ENCODE assay signal across 8 cellular contexts in genomic region chr3:149273096-149273751, GRCh38. TPM values are rescaled to one million over a fixed set of nuclear protein-coding genes. Genes with fewer than 3 reads are reported as not detected.
DNase-seq lines count a peak whose midpoint lies in the region; ATAC-seq and TF ChIP-seq lines count a peak whose summit lies in the region.

No MANE protein-coding gene starts in this region.

- TF ChIP-seq POLR2A in adrenal gland (IDR thresholded peaks at IDR 0.05): no peak

- peak; percentile 69 to 100 (median 98) for TF ChIP-seq CTCF in adrenal gland (IDR thresholded peaks at IDR 0.05)

- H3K27ac ChIP-seq in adrenal gland: no peak overlapping the region

- intact Hi-C loops in activated CD4-positive, alpha-beta memory T cell treated with anti-CD3 and anti-CD28 coated beads for 36 hours (cut with micrococcal nuclease): loop anchor here (1.0 to 2.0 kb wide), 4 partner anchors 144 to 412 kb away; partner anchors contain the start of gene HPS3
- intact Hi-C loops in adrenal gland (cut with DNase I) (loop anchor here (5.0 to 10.0 kb wide), 4 partner anchors 151 to 318 kb away; no protein-coding TSS in a partner anchor), left ventricle myocardium superior (cut with micrococcal nuclease) (loop anchor here (2.0 to 5.0 kb wide), 2 partner anchors 152 to 321 kb away; no protein-coding TSS in a partner anchor)

- ATAC-seq in GM21423 (IDR thresholded peaks at IDR 0.05; ENCODE audit: unreplicated experiment) (peak; percentile 77), left ventricle myocardium superior (peak; percentile 90)

- H3K9me3 Mint-ChIP-seq in activated CD4-positive, alpha-beta memory T cell treated with anti-CD3 and anti-CD28 coated beads for 36 hours: no peaks in the 10 kb centered on the region
- H3K9me3 Mint-ChIP-seq in activated CD4-positive, alpha-beta memory T cell treated with anti-CD3 and anti-CD28 coated beads, Interleukin-2, amount 10 ng/mL, durations not matched to agents 7 days and 5 days: no peaks in the 10 kb centered on the region

- no peaks in the 10 kb centered on the region for H3K27me3 Mint-ChIP-seq in activated CD4-positive, alpha-beta memory T cell treated with anti-CD3 and anti-CD28 coated beads for 36 hours
- H3K27me3 Mint-ChIP-seq in activated CD4-positive, alpha-beta memory T cell treated with anti-CD3 and anti-CD28 coated beads, Interleukin-2, amount 10 ng/mL, durations not matched to agents 7 days and 5 days: peaks cover 8% of the 10 kb centered on the region

- no peaks in the 10 kb centered on the region for H3K4me1 ChIP-seq in adrenal gland (replicated peaks in 1 of 2)

- DNase-seq in activated CD4-positive, alpha-beta memory T cell treated with anti-CD3 and anti-CD28 coated beads for 36 hours: peak; percentile 26
- no peak for DNase-seq in activated CD4-positive, alpha-beta memory T cell treated with anti-CD3 and anti-CD28 coated beads, Interleukin-2, amount 10 ng/mL, durations not matched to agents 7 days and 5 days
- DNase-seq in HK-2 (ENCODE audit: unreplicated experiment): peak; percentile 46
- DNase-seq in NCI-H524 (lab: John Stamatoyannopoulos, UW): peak; percentile 74 to 86
- DNase-seq in adrenal gland: peak; percentile 36 to 81 (median 59)
- no peak for DNase-seq in left ventricle myocardium superior
- peak; percentile 86 for DNase-seq in renal cortical epithelial cell (ENCODE audit: low read depth)

- H3K4me1 Mint-ChIP-seq in activated CD4-positive, alpha-beta memory T cell treated with anti-CD3 and anti-CD28 coated beads for 36 hours (ENCODE audit: low read depth): peaks cover 9% of the 10 kb centered on the region
- H3K4me1 Mint-ChIP-seq in activated CD4-positive, alpha-beta memory T cell treated with anti-CD3 and anti-CD28 coated beads, Interleukin-2, amount 10 ng/mL, durations not matched to agents 7 days and 5 days: peaks cover 11% of the 10 kb centered on the region

- H3K27ac Mint-ChIP-seq in activated CD4-positive, alpha-beta memory T cell treated with anti-CD3 and anti-CD28 coated beads for 36 hours: no peak overlapping the region
- no peak overlapping the region for H3K27ac Mint-ChIP-seq in activated CD4-positive, alpha-beta memory T cell treated with anti-CD3 and anti-CD28 coated beads, Interleukin-2, amount 10 ng/mL, durations not matched to agents 7 days and 5 days

- H3K27me3 ChIP-seq in adrenal gland: no peaks in the 10 kb centered on the region

- no peak overlapping the region for H3K4me3 ChIP-seq in adrenal gland

- POLR2A ChIA-PET in activated CD4-positive, alpha-beta memory T cell treated with anti-CD3 and anti-CD28 coated beads for 36 hours (lab: Charles Lee): no interaction called here
- POLR2A ChIA-PET in activated CD4-positive, alpha-beta memory T cell treated with anti-CD3 and anti-CD28 coated beads, Interleukin-2, amount 10 ng/mL, durations not matched to agents 7 days and 5 days (lab: Charles Lee): no interaction called here

- H3K36me3 ChIP-seq in adrenal gland (replicated peaks in 1 of 2): no peaks in the 10 kb centered on the region

- H3K36me3 Mint-ChIP-seq in activated CD4-positive, alpha-beta memory T cell treated with anti-CD3 and anti-CD28 coated beads for 36 hours: no peaks in the 10 kb centered on the region
- no peaks in the 10 kb centered on the region for H3K36me3 Mint-ChIP-seq in activated CD4-positive, alpha-beta memory T cell treated with anti-CD3 and anti-CD28 coated beads, Interleukin-2, amount 10 ng/mL, durations not matched to agents 7 days and 5 days (ENCODE audit: low read depth)

- H3K4me3 Mint-ChIP-seq in activated CD4-positive, alpha-beta memory T cell treated with anti-CD3 and anti-CD28 coated beads for 36 hours: no peak overlapping the region
- no peak overlapping the region for H3K4me3 Mint-ChIP-seq in activated CD4-positive, alpha-beta memory T cell treated with anti-CD3 and anti-CD28 coated beads, Interleukin-2, amount 10 ng/mL, durations not matched to agents 7 days and 5 days

- CTCF ChIA-PET in activated CD4-positive, alpha-beta memory T cell treated with anti-CD3 and anti-CD28 coated beads for 36 hours (lab: Charles Lee): interaction anchor here (0.6 to 6.4 kb wide), 13 partner anchors 19 to 416 kb away, joined by 3 to 107 read pairs (median 4); partner anchors contain the start of gene HPS3
- CTCF ChIA-PET in activated CD4-positive, alpha-beta memory T cell treated with anti-CD3 and anti-CD28 coated beads, Interleukin-2, amount 10 ng/mL, durations not matched to agents 7 days and 5 days (lab: Charles Lee): interaction anchor here (0.6 to 6.4 kb wide), 11 partner anchors 8 to 322 kb away, joined by 3 to 96 read pairs (median 3); no protein-coding TSS in a partner anchor

- WGBS in adrenal gland, 4 donors: 28 to 35% (median 30%) methylated on average over 4 of the region's 4 CpGs

- no peaks in the 10 kb centered on the region for H3K9me3 ChIP-seq in adrenal gland (replicated peaks in 1 of 3)

RNA-seq across cellular contexts. Expression of gene CP, which starts 51.6 kb away (rescaled TPM):
- total RNA-seq in activated CD4-positive, alpha-beta memory T cell treated with anti-CD3 and anti-CD28 coated beads for 36 hours: not detected
- not detected for total RNA-seq in activated CD4-positive, alpha-beta memory T cell treated with anti-CD3 and anti-CD28 coated beads, Interleukin-2, amount 10 ng/mL, durations not matched to agents 7 days and 5 days
- total RNA-seq in adrenal gland: 10 to 100 TPM in 2 of 8 donors, 1 to 10 TPM in 5, under 1 TPM in 1; 0.48 to 17.2 (median 7.3) TPM
- polyA plus RNA-seq in adrenal gland: 1 to 10 TPM; 1.2 to 4.5 (median 2.5) TPM
- total RNA-seq in left ventricle myocardium superior: 2.2 TPM
- total RNA-seq in renal cortical epithelial cell: 2.4 and 85.8 TPM in 2 replicates

Comparison
In these comparisons a context has a peak if more than half of its experiments do, and no peak if none do; other contexts are left out.
1. DNase-seq: peak in activated CD4-positive, alpha-beta memory T cell treated with anti-CD3 and anti-CD28 coated beads for 36 hours (single experiment), HK-2 (single experiment), NCI-H524 (2 of 2), adrenal gland (7 of 7) and renal cortical epithelial cell (single experiment); none in activated CD4-positive, alpha-beta memory T cell treated with anti-CD3 and anti-CD28 coated beads, Interleukin-2, amount 10 ng/mL, durations not matched to agents 7 days and 5 days (single experiment) and left ventricle myocardium superior (single experiment).